In the genomic region with DNA sequence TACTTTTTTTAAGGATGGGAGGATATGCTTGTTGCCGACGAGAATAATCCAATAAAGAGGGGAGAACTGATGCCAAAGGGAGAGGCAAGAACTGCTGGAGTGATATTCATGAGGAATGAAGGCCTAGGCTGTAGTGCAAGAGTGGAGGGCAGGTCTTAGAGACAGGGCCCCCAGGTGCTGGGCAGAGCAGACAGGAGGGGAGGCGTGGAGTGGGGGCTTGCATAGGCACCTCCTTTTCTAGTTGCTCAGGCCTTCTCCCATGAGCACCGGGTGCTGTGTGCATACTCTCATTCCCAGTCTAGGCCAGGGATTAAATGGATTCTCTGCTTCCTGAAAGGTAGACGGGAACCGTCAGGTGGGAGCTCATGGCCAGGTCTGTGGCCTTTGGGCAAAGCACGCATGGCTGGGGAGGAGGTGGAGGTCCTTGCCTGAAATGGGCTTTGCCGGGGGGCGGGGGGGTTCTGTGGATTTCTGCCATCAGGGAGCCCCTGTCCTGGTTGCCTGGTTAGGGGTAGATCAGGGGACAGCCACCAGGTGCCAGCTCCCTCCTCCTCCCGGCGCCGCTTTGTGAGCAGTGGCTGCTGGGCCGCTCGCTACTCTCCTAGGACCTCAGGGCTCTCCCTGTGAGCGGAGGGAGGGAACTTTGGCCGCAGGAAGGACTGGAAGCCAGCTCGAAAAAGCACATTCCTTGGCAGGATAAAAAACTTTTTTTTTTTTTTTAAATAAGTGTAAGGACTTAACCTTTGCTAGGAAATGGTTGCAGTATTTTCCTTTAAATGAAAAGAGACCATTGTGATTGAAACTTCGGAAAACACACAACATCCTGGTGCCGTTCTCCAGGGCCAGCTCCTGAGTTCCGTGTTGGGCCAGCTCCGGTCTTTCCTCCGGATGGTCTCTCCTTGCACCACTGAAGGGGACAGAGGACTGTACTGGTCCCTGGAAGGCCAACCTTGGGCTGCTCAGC, we compare ENCODE assay signal across 14 cellular contexts.
DNase-seq lines count a peak whose midpoint lies in the region; ATAC-seq and TF ChIP-seq lines count a peak whose summit lies in the region.
"Had no signal": no experiment of that assay in that cellular context is flagged by ENCODE, and none has a peak within 500 bp of the region (broad histone marks: within the 10 kb centered on the region; RNA-seq: fewer than 3 reads in every experiment).

No MANE protein-coding gene starts in this region.

- no peaks in the 10 kb centered on the region for H3K4me1 ChIP-seq in right lobe of liver
- peaks cover 0 to 35% (median 25%) of the 10 kb centered on the region in 4 donors for H3K4me1 ChIP-seq in sigmoid colon

- no peak overlapping the region for H3K4me3 ChIP-seq in H7 (ENCODE audit: insufficient read depth, low read depth, low read length)
- no peak overlapping the region for H3K4me3 ChIP-seq in right lobe of liver
- H3K4me3 ChIP-seq in sigmoid colon: no peak overlapping the region

- DNase-seq in H7 (peak; percentile 52), right lobe of liver (no peak), sigmoid colon (peak; percentile 83), GF-D8 (lab: John Stamatoyannopoulos, UW) (no peak)
- DNase-seq: activated CD4-positive, alpha-beta T cell treated with anti-CD3 and anti-CD28 coated beads, Interleukin-2, amount 50 U/mL, for 48 hours; activated naive CD4-positive, alpha-beta T cell treated with Interleukin-2 at 50 U/mL for 16 hours; DMS 273 treated with DMSO at 0.1 percent for 48 hours; NCI-H2029; stimulated activated CD4-positive, alpha-beta T cell treated with anti-CD3 and anti-CD28 coated beads, Interleukin-4, amount 100 ng/mL, for 4 hours; T-helper 1 cell had no signal

- no peak for TF ChIP-seq POLR2A in right lobe of liver (IDR thresholded peaks at IDR 0.05)
- TF ChIP-seq POLR2A in sigmoid colon (IDR thresholded peaks at IDR 0.05): no peak

- intact Hi-C loops in right lobe of liver (cut with DNase I) (no loop called here), sigmoid colon (cut with DNase I) (no loop called here)

- 62% methylated on average over 16 of the region's 22 CpGs for WGBS in right lobe of liver (ENCODE audit: insufficient coverage, low coverage, low lambda C conversion rate, missing lambda C conversion rate)
- WGBS in sigmoid colon, 2 donors: 81 to 85% methylated on average over 22 of the region's 22 CpGs

- peak; percentile 15 for ATAC-seq in esophagus mucosa
- ATAC-seq in right lobe of liver: peak; percentile 60 to 64 (median 62)
- ATAC-seq in HG03439 (IDR thresholded peaks at IDR 0.05; ENCODE audit: unreplicated experiment): no peak
- ATAC-seq in HG03159 (IDR thresholded peaks at IDR 0.05; ENCODE audit: unreplicated experiment): no peak
- no peak for ATAC-seq in GM18858 (IDR thresholded peaks at IDR 0.05; ENCODE audit: unreplicated experiment)

- no peaks in the 10 kb centered on the region for H3K9me3 ChIP-seq in right lobe of liver
- no peaks in the 10 kb centered on the region for H3K9me3 ChIP-seq in sigmoid colon

- TF ChIP-seq CTCF in right lobe of liver (IDR thresholded peaks at IDR 0.05): no peak
- TF ChIP-seq CTCF in sigmoid colon (IDR thresholded peaks at IDR 0.05): no peak

- H3K27ac ChIP-seq in right lobe of liver: peak overlapping the region in 2 of 3 donors; percentile 8 to 57
- peak overlapping the region; percentile 68 to 79 (median 74) for H3K27ac ChIP-seq in sigmoid colon

- H3K27me3 ChIP-seq in H7 (ENCODE audit: control insufficient read depth, insufficient read depth, low read length) (no peaks in the 10 kb centered on the region), right lobe of liver (no peaks in the 10 kb centered on the region), sigmoid colon (no peaks in the 10 kb centered on the region)

- TF ChIP-seq EP300 in sigmoid colon (IDR thresholded peaks at IDR 0.05): no peak

- H3K36me3 ChIP-seq in H7 (replicated peaks; ENCODE audit: control insufficient read depth, insufficient read depth, low read length) (no peaks in the 10 kb centered on the region), right lobe of liver (no peaks in the 10 kb centered on the region), sigmoid colon (no peaks in the 10 kb centered on the region)

Comparison
In these comparisons a context has a peak if more than half of its experiments do, and no peak if none do; other contexts are left out.
1. DNase-seq: peak in H7 (single experiment) and sigmoid colon (single experiment); none in right lobe of liver (0 of 3) and GF-D8 (single experiment).
2. ATAC-seq: peak in esophagus mucosa (single experiment) and right lobe of liver (4 of 4); none in HG03439 (single experiment), HG03159 (single experiment) and GM18858 (single experiment).